ENCODE assay signal across 14 cellular contexts in the genomic region with DNA sequence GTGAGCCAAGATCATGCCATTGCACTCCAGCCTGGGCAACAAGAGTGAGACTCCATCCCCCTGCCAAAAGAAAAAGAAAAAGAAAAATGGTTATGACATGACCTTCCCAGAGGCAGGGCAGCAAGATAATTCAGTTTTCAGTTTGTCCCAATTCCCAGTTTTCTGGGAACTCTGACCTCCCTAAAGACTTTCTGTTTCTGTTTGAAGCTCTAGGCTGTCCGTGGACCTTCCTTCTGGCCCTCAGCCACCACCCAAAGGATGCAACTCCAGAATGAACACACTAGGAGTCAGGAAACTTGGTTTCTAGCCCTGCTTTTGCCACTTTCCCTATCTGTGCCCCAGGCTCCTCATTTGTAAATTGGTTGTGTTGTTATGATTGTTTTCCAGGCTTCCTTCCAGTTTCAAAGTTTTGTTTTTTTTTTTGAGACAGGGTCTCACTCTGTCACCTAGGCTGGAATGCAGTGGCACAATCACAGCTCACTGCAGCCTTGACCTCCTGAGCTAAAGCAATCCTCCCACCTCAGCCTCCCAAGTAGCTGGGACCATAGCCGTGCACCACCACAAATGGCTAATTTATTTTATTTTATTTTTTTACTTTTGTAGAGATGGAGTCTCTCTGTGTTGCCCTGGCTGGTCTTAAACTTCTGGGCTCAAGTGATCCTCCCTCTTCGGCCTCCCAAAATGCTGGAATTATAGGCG.
A peak's percentile ranks its signal among the peaks of the same experiment; 100 is the strongest.
DNase-seq lines count a peak whose midpoint lies in the region; ATAC-seq, FAIRE-seq and TF ChIP-seq lines count a peak whose summit lies in the region.
"Had no signal": no experiment of that assay in that cellular context is flagged by ENCODE, and none has a peak within 500 bp of the region (broad histone marks: within the 10 kb centered on the region; RNA-seq: fewer than 3 reads in every experiment).

No MANE protein-coding gene starts in this region.

- DNase-seq in AG09319 (ENCODE audit: extremely low read depth, low read depth): no peak
- DNase-seq in astrocyte of the spinal cord (ENCODE audit: low read depth, low spot score): peak; percentile 32
- peak; percentile 61 for DNase-seq in right atrium auricular region (ENCODE audit: low spot score)
- DNase-seq in psoas muscle: peak; percentile 65 to 77
- DNase-seq in urothelium cell line (ENCODE audit: low spot score): no peak
- no peak for DNase-seq in activated T-cell treated with anti-CD3 and anti-CD28 coated beads, Interleukin-2, amount 50 U/mL, for 4 hours
- DNase-seq: activated CD8-positive, alpha-beta T cell treated with anti-CD3 and anti-CD28 coated beads for 36 hours; DMS79; effector CD8-positive, alpha-beta T cell; NCI-H1105 treated with DMSO at 0.1 percent for 48 hours had no signal

- H3K4me3 Mint-ChIP-seq in activated T-cell treated with anti-CD3 and anti-CD28 coated beads, Interleukin-2, amount 50 U/mL, for 4 hours: no peak overlapping the region
- H3K4me3 Mint-ChIP-seq: activated CD8-positive, alpha-beta T cell treated with anti-CD3 and anti-CD28 coated beads for 36 hours; neural crest cell; stimulated activated memory B cell treated with anti-CD40 and anti-IgM and Interleukin-4, amounts not matched to agents 10 μg/mL and 1 μg/mL and 100 μg/mL, for 72 hours had no signal

- intact Hi-C loops in psoas muscle (cut with DNase I): no loop called here

- no peaks in the 10 kb centered on the region for H3K27me3 Mint-ChIP-seq in activated T-cell treated with anti-CD3 and anti-CD28 coated beads, Interleukin-2, amount 50 U/mL, for 4 hours (ENCODE audit: low read depth)
- H3K27me3 Mint-ChIP-seq: activated CD8-positive, alpha-beta T cell treated with anti-CD3 and anti-CD28 coated beads for 36 hours; stimulated activated memory B cell treated with anti-CD40 and anti-IgM and Interleukin-4, amounts not matched to agents 10 μg/mL and 1 μg/mL and 100 μg/mL, for 72 hours had no signal

- ATAC-seq in psoas muscle (peak in 1 of 4 donors; percentile 46), GM21528 (IDR thresholded peaks at IDR 0.05; ENCODE audit: low FRiP score, unreplicated experiment) (no peak), HG03139 (IDR thresholded peaks at IDR 0.05; ENCODE audit: unreplicated experiment) (no peak)
- ATAC-seq in activated T-cell treated with anti-CD3 and anti-CD28 coated beads, Interleukin-2, amount 50 U/mL, for 4 hours: no peak
- ATAC-seq: activated CD8-positive, alpha-beta T cell treated with anti-CD3 and anti-CD28 coated beads for 36 hours; stimulated activated memory B cell treated with anti-CD40 and anti-IgM and Interleukin-4, amounts not matched to agents 10 μg/mL and 1 μg/mL and 100 μg/mL, for 72 hours had no signal

- peak overlapping the region; percentile 14 to 35 for H3K27ac ChIP-seq in right atrium auricular region
- peak overlapping the region; percentile 23 for H3K27ac ChIP-seq in psoas muscle

- H3K9me3 ChIP-seq in right atrium auricular region (no peaks in the 10 kb centered on the region), psoas muscle (no peaks in the 10 kb centered on the region)

- peaks cover 0 to 9% of the 10 kb centered on the region in 2 donors for H3K4me1 ChIP-seq in right atrium auricular region
- no peaks in the 10 kb centered on the region for H3K4me1 ChIP-seq in psoas muscle

- H3K27me3 ChIP-seq in right atrium auricular region (no peaks in the 10 kb centered on the region), psoas muscle (ENCODE audit: insufficient read depth in 3 of 3, low read length in 2 of 3) (no peaks in the 10 kb centered on the region)

- in situ Hi-C loops in astrocyte of the spinal cord (cut with HindIII; ENCODE audit: low sequenced_read_pairs): no loop called here

- WGBS in psoas muscle, 3 donors: 77 to 86% (median 81%) methylated on average over 4 of the region's 4 CpGs

- no peak overlapping the region for H3K4me3 ChIP-seq in astrocyte of the spinal cord (ENCODE audit: low read depth, low read length)
- H3K4me3 ChIP-seq in right atrium auricular region: no peak overlapping the region
- H3K4me3 ChIP-seq in psoas muscle: no peak overlapping the region

- peak; percentile 1; the same call in 1 of the 2 replicates for TF ChIP-seq CTCF in AG09319 (IDR thresholded peaks at IDR 0.05; ENCODE audit: low read depth, low read length)
- TF ChIP-seq CTCF in astrocyte of the spinal cord (IDR thresholded peaks at IDR 0.05; ENCODE audit: low read depth, low read length): no peak
- TF ChIP-seq CTCF in right atrium auricular region (IDR thresholded peaks at IDR 0.05): no peak
- TF ChIP-seq CTCF in psoas muscle (IDR thresholded peaks at IDR 0.05): no peak

- no peaks in the 10 kb centered on the region for H3K9me3 Mint-ChIP-seq in activated T-cell treated with anti-CD3 and anti-CD28 coated beads, Interleukin-2, amount 50 U/mL, for 4 hours
- H3K9me3 Mint-ChIP-seq: activated CD8-positive, alpha-beta T cell treated with anti-CD3 and anti-CD28 coated beads for 36 hours; neural crest cell; stimulated activated memory B cell treated with anti-CD40 and anti-IgM and Interleukin-4, amounts not matched to agents 10 μg/mL and 1 μg/mL and 100 μg/mL, for 72 hours had no signal

- no peaks in the 10 kb centered on the region for H3K36me3 ChIP-seq in right atrium auricular region
- H3K36me3 ChIP-seq in psoas muscle (ENCODE audit: insufficient read depth in 1 of 2, low read depth in 1 of 2): no peaks in the 10 kb centered on the region

- no peak for FAIRE-seq in urothelium cell line (lab: Jason Lieb, UNC)

- H3K4me1 Mint-ChIP-seq in activated T-cell treated with anti-CD3 and anti-CD28 coated beads, Interleukin-2, amount 50 U/mL, for 4 hours (ENCODE audit: low read depth): no peaks in the 10 kb centered on the region

- H3K36me3 Mint-ChIP-seq in activated T-cell treated with anti-CD3 and anti-CD28 coated beads, Interleukin-2, amount 50 U/mL, for 4 hours (ENCODE audit: insufficient read depth): no peaks in the 10 kb centered on the region
- H3K36me3 Mint-ChIP-seq: stimulated activated memory B cell treated with anti-CD40 and anti-IgM and Interleukin-4, amounts not matched to agents 10 μg/mL and 1 μg/mL and 100 μg/mL, for 72 hours had no signal

Comparison
In these comparisons a context has a peak if more than half of its experiments do, and no peak if none do; other contexts are left out.
1. DNase-seq: peak in astrocyte of the spinal cord (single experiment), right atrium auricular region (single experiment) and psoas muscle (2 of 2); none in AG09319 (single experiment), urothelium cell line (single experiment) and activated T-cell treated with anti-CD3 and anti-CD28 coated beads, Interleukin-2, amount 50 U/mL, for 4 hours (single experiment).